8 cellular contexts compared by ENCODE assay signal in the genomic region with DNA sequence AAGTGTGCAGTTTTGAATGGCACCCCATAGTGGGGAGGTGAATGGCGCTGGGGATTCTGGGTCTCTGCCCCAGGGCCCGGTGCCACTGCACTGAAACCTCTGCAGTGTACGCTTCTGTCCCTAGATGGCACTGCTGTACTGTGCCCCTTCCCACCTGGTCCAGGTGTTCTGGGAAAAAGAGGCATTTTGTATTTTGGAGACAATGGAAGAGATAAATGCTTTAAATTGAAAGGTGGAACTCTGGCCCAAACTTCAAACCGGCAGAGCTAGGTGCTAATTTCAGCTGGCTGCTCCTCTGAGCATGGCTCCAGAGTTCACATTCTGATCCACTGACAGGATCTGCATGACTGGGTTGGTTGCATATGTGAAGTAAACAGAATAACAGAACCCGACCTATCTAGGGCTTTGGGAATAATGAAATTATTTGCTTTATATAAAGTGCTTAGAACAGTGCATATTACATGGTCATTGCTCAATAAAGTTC. TPM values are rescaled to one million over a fixed set of nuclear protein-coding genes. Genes with fewer than 3 reads are reported as not detected.
A peak's percentile ranks its signal among the peaks of the same experiment; 100 is the strongest.
DNase-seq lines count a peak whose midpoint lies in the region; ATAC-seq and TF ChIP-seq lines count a peak whose summit lies in the region.

No MANE protein-coding gene starts in this region.

- H3K27ac ChIP-seq in A673 (ENCODE audit: low read depth, low read length, poor library complexity, severe bottlenecking), result no peak overlapping the region
- no peak overlapping the region for H3K27ac ChIP-seq in left lung

- no peaks in the 10 kb centered on the region for H3K4me1 ChIP-seq in A673 (ENCODE audit: insufficient read depth, low read length, poor library complexity, severe bottlenecking)
- H3K4me1 ChIP-seq in left lung, result peaks cover 0 to 3% of the 10 kb centered on the region in 2 donors

- H3K27ac Mint-ChIP-seq in activated naive CD8-positive, alpha-beta T cell treated with anti-CD3 and anti-CD28 coated beads, Interleukin-2, amount 50 U/mL, for 24 hours, result no peak overlapping the region

- H3K36me3 Mint-ChIP-seq in activated naive CD8-positive, alpha-beta T cell treated with anti-CD3 and anti-CD28 coated beads, Interleukin-2, amount 50 U/mL, for 24 hours (ENCODE audit: low read depth), result no peaks in the 10 kb centered on the region

- DNase-seq in A673 (ENCODE audit: low spot score) (no peak), NCI-H2171 treated with DMSO at 0.1 percent for 48 hours (lab: John Stamatoyannopoulos, UW) (peak; percentile 78), left lung (no peak), activated gamma-delta T cell treated with Interleukin-2 at 50 U/mL for 16 hours (no peak), kidney glomerular epithelial cell (lab: John Stamatoyannopoulos, UW) (no peak)
- peak; percentile 53 for DNase-seq in activated naive CD8-positive, alpha-beta T cell treated with anti-CD3 and anti-CD28 coated beads, Interleukin-2, amount 50 U/mL, for 24 hours

- H3K9me3 Mint-ChIP-seq in activated naive CD8-positive, alpha-beta T cell treated with anti-CD3 and anti-CD28 coated beads, Interleukin-2, amount 50 U/mL, for 24 hours, result no peaks in the 10 kb centered on the region

- POLR2A ChIA-PET in A673 (lab: Charles Lee; ENCODE audit: low non-redundant PET), result no interaction called here

- CTCF ChIA-PET in A673 (lab: Charles Lee), result interaction anchor here (1.0 kb wide), 1 partner anchor 114 kb away, joined by 3 read pairs; no protein-coding TSS in a partner anchor

- H3K4me3 ChIP-seq in A673 (ENCODE audit: low read depth, low read length, poor library complexity, severe bottlenecking), result no peak overlapping the region
- no peak overlapping the region for H3K4me3 ChIP-seq in left lung

- no TSS peak for BruUV-seq in A673 (replicated peaks; lab: Mats Ljungman, UMichigan)

- H3K4me3 Mint-ChIP-seq in activated naive CD8-positive, alpha-beta T cell treated with anti-CD3 and anti-CD28 coated beads, Interleukin-2, amount 50 U/mL, for 24 hours, result no peak overlapping the region

- H3K9me3 ChIP-seq in A673 (ENCODE audit: low read depth, low read length, poor library complexity, severe bottlenecking) (no peaks in the 10 kb centered on the region), left lung (no peaks in the 10 kb centered on the region)

- H3K27me3 ChIP-seq in A673 (replicated peaks; ENCODE audit: insufficient read depth, low read depth, low read length, poor library complexity) (no peaks in the 10 kb centered on the region), left lung (no peaks in the 10 kb centered on the region)

- intact Hi-C loops in A673 (cut with micrococcal nuclease; ENCODE audit: unreplicated experiment), result no loop called here
- intact Hi-C loops in left lung (cut with DNase I), result no loop called here

- ATAC-seq in activated naive CD8-positive, alpha-beta T cell treated with anti-CD3 and anti-CD28 coated beads, Interleukin-2, amount 50 U/mL, for 24 hours, result peak; percentile 75
- ATAC-seq in left lung, result peak; percentile 73
- no peak for ATAC-seq in HG03025 (IDR thresholded peaks at IDR 0.05; ENCODE audit: low FRiP score, unreplicated experiment)

- no peaks in the 10 kb centered on the region for H3K4me1 Mint-ChIP-seq in activated naive CD8-positive, alpha-beta T cell treated with anti-CD3 and anti-CD28 coated beads, Interleukin-2, amount 50 U/mL, for 24 hours

- H3K36me3 ChIP-seq in A673 (ENCODE audit: insufficient read depth, low read length, poor library complexity, severe bottlenecking) (no peaks in the 10 kb centered on the region), left lung (no peaks in the 10 kb centered on the region)

- no peaks in the 10 kb centered on the region for H3K27me3 Mint-ChIP-seq in activated naive CD8-positive, alpha-beta T cell treated with anti-CD3 and anti-CD28 coated beads, Interleukin-2, amount 50 U/mL, for 24 hours

- TF ChIP-seq CTCF in A673 (conservative IDR thresholded peaks at IDR 0.05; ENCODE audit: low read depth, low read length), result peak; percentile 71
- TF ChIP-seq CTCF in GM12874 (IDR thresholded peaks at IDR 0.05; ENCODE audit: insufficient read depth, low read depth, low read length), result peak; percentile 84
- TF ChIP-seq CTCF in left lung (IDR thresholded peaks at IDR 0.05), result peak; percentile 57 to 66

RNA-seq across cellular contexts. Expression of gene KRT80, which starts 52.2 kb away (rescaled TPM):
- total RNA-seq in A673 (2021) (0.33 and 1.0 TPM in 2 replicates), left lung (10 to 100 TPM; 27.6 to 30.1 TPM)

Comparison
In these comparisons a context has a peak if more than half of its experiments do, and no peak if none do; other contexts are left out.
1. DNase-seq: peak in NCI-H2171 treated with DMSO at 0.1 percent for 48 hours (single experiment) and activated naive CD8-positive, alpha-beta T cell treated with anti-CD3 and anti-CD28 coated beads, Interleukin-2, amount 50 U/mL, for 24 hours (single experiment); none in A673 (single experiment), left lung (0 of 2), activated gamma-delta T cell treated with Interleukin-2 at 50 U/mL for 16 hours (single experiment) and kidney glomerular epithelial cell (single experiment).
2. RNA of gene KRT80, which starts 52.2 kb away (total RNA-seq): 27.6 to 30.1 TPM in left lung; 0.33 to 1.0 TPM in A673; every median in the first group is over 10 times any median in the second.
3. Peak in every context shown above with its lines, with median percentiles within 50 percentile points of each other: CTCF ChIP-seq.